ENCODE assay signal across 9 cellular contexts in genomic region chr9:74742792-74743389, GRCh38.
A peak's percentile ranks its signal among the peaks of the same experiment; 100 is the strongest.
DNase-seq lines count a peak whose midpoint lies in the region; ATAC-seq and TF ChIP-seq lines count a peak whose summit lies in the region.
"Had no signal": no experiment of that assay in that cellular context is flagged by ENCODE, and none has a peak within 500 bp of the region (broad histone marks: within the 10 kb centered on the region; RNA-seq: fewer than 3 reads in every experiment).

No MANE protein-coding gene starts in this region.

- H3K27ac ChIP-seq in Panc1 (ENCODE audit: low read length) = no peak overlapping the region
- no peak overlapping the region for H3K27ac ChIP-seq in fibroblast of lung (ENCODE audit: insufficient read depth, low read length)
- H3K27ac ChIP-seq: neutrophil had no signal

- in situ Hi-C loops in Caki2 (cut with HindIII; ENCODE audit: low pct_unique_long_range_greater_than_20kb, low sequenced_read_pairs) = no loop called here
- in situ Hi-C loops in Panc1 (cut with HindIII; ENCODE audit: low pct_unique_long_range_greater_than_20kb, low sequenced_read_pairs) = no loop called here

- H4K20me1 ChIP-seq in fibroblast of lung (ENCODE audit: control insufficient read depth, extremely low read depth, insufficient read depth, low read length) = no peaks in the 10 kb centered on the region

- POLR2A ChIA-PET in Panc1 (lab: Charles Lee) = no interaction called here

- no peaks in the 10 kb centered on the region; the same call in 1 of the 2 replicates for H3K27me3 ChIP-seq in Panc1 (ENCODE audit: control insufficient read depth, insufficient read depth, low read length)
- no peaks in the 10 kb centered on the region for H3K27me3 ChIP-seq in fibroblast of lung (ENCODE audit: control insufficient read depth, insufficient read depth, low read length)
- H3K27me3 ChIP-seq: neutrophil had no signal

- H2AFZ ChIP-seq in fibroblast of lung (ENCODE audit: low read length) = no peak overlapping the region

- H3K9ac ChIP-seq in fibroblast of lung (ENCODE audit: insufficient read depth, low read length) = no peak overlapping the region

- ATAC-seq in Panc1 (0 out of 2 replicates have a peak, but pooled peaks have one; percentile 65), HG03280 (IDR thresholded peaks at IDR 0.05; ENCODE audit: unreplicated experiment) (no peak)

- H3K9me3 ChIP-seq in Panc1 (ENCODE audit: control insufficient read depth, insufficient read depth, low read depth, low read length) (no peaks in the 10 kb centered on the region), fibroblast of lung (ENCODE audit: control insufficient read depth, insufficient read depth, low read depth, low read length) (no peaks in the 10 kb centered on the region)
- H3K9me3 ChIP-seq: neutrophil had no signal

- BruUV-seq in Panc1 (replicated peaks; lab: Mats Ljungman, UMichigan) = no TSS peak

- H3K79me2 ChIP-seq in fibroblast of lung (ENCODE audit: control insufficient read depth, insufficient read depth, low read length) = no peaks in the 10 kb centered on the region

- DNase-seq in Caki2 (ENCODE audit: low read depth) = peak; percentile 19
- DNase-seq in GM20000 (ENCODE audit: low spot score) = peak; percentile 14
- DNase-seq in Panc1 (ENCODE audit: low read depth, low spot score) = no peak
- DNase-seq in fibroblast of lung (ENCODE audit: low read depth in 2 of 2) = peak; percentile 20 to 63
- DNase-seq in pons (ENCODE audit: low spot score) = peak; percentile 54
- no peak for DNase-seq in GM19240 (ENCODE audit: insufficient read length, low spot score)
- DNase-seq in foreskin melanocyte = no peak

- H3K36me3 ChIP-seq in Panc1 (ENCODE audit: control insufficient read depth, insufficient read depth, low read length) (no peaks in the 10 kb centered on the region), fibroblast of lung (ENCODE audit: control insufficient read depth, insufficient read depth, low read length) (no peaks in the 10 kb centered on the region)

- no peak overlapping the region for H3K4me3 ChIP-seq in Panc1 (ENCODE audit: low read depth in 2 of 2, low read length in 2 of 2)
- H3K4me3 ChIP-seq in fibroblast of lung (replicated peaks in 1 of 4; ENCODE audit: control extremely low read depth in 1 of 4, insufficient read depth in 1 of 4, low read depth in 3 of 4, low read length in 4 of 4) = no peak overlapping the region

- H3K4me2 ChIP-seq in fibroblast of lung (ENCODE audit: extremely low read depth, insufficient read depth, low read length) = peak overlapping the region; percentile 18

- TF ChIP-seq CTCF in GM20000 (IDR thresholded peaks at IDR 0.05; ENCODE audit: extremely low read depth, missing control alignments) = peak; percentile 35
- TF ChIP-seq CTCF in Panc1 (IDR thresholded peaks at IDR 0.05) = peak; percentile 71
- peak; percentile 77 to 81 for TF ChIP-seq CTCF in fibroblast of lung (conservative IDR thresholded peaks at IDR 0.05 in 1 of 2, IDR thresholded peaks at IDR 0.05 in 1 of 2; ENCODE audit: low read depth in 1 of 2, low read length in 2 of 2)

- no peaks in the 10 kb centered on the region for H3K4me1 ChIP-seq in Panc1 (ENCODE audit: control insufficient read depth, insufficient read depth, low read length)
- H3K4me1 ChIP-seq in fibroblast of lung (ENCODE audit: control insufficient read depth, extremely low read depth, insufficient read depth, low read length) = no peaks in the 10 kb centered on the region

- CTCF ChIA-PET in Panc1 (lab: Charles Lee) = no interaction called here

- intact Hi-C loops in Panc1 (cut with micrococcal nuclease; ENCODE audit: unreplicated experiment) = loop anchor here (5.0 kb wide), 2 partner anchors 166 to 1061 kb away; no protein-coding TSS in a partner anchor

Comparison
In these comparisons a context has a peak if more than half of its experiments do, and no peak if none do; other contexts are left out.
1. DNase-seq: peak in Caki2 (single experiment), GM20000 (single experiment), fibroblast of lung (2 of 2) and pons (single experiment); none in Panc1 (single experiment), GM19240 (single experiment) and foreskin melanocyte (single experiment).
2. Peak in every context shown above with its lines, with median percentiles within 50 percentile points of each other: CTCF ChIP-seq.